In the genomic region with DNA sequence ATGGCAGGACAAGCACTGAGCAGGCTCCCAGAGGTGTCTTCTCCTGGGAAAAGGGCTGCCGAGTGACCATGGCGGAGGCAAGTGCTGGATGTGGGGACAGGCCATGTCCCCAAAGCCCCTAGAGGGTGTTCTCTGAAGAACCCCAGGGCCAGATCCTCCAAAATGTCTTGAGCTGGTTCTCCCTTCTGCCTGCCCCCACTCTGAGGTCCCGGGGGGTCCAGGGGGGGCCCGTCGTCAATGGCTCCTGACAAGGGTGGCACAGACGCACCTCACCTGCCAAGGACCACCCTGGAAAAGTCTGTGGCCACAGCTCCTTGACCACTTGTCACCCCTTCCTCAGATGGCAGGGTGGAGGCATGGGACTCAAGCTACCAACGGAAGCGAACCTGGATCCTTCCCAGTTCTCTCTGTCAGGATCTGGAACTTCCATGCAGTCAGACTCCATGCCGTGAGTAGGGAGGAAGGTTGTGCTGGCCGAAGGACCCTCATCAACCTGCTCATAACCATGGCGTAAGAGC, we compare ENCODE assay signal across 23 cellular contexts. TPM values are rescaled to one million over a fixed set of nuclear protein-coding genes. Genes with fewer than 3 reads are reported as not detected.
DNase-seq lines count a peak whose midpoint lies in the region; ATAC-seq, FAIRE-seq and TF ChIP-seq lines count a peak whose summit lies in the region.
"Had no signal": no experiment of that assay in that cellular context is flagged by ENCODE, and none has a peak within 500 bp of the region (broad histone marks: within the 10 kb centered on the region; RNA-seq: fewer than 3 reads in every experiment).

No MANE protein-coding gene starts in this region.

- H3K36me3 ChIP-seq in right atrium auricular region (peaks cover 8% of the 10 kb centered on the region), left lung (peaks cover 0 to 35% of the 10 kb centered on the region in 2 donors), sigmoid colon (peaks cover 0 to 44% (median 4%) of the 10 kb centered on the region in 4 donors), uterus (no peaks in the 10 kb centered on the region)
- H3K36me3 ChIP-seq: ovary had no signal

- H3K27me3 ChIP-seq in right atrium auricular region = no peaks in the 10 kb centered on the region
- H3K27me3 ChIP-seq in left lung = peaks cover 0 to 20% of the 10 kb centered on the region in 2 donors
- no peaks in the 10 kb centered on the region for H3K27me3 ChIP-seq in sigmoid colon
- no peaks in the 10 kb centered on the region for H3K27me3 ChIP-seq in uterus
- H3K27me3 ChIP-seq: ovary had no signal

- TF ChIP-seq EP300 in sigmoid colon (IDR thresholded peaks at IDR 0.05) = no peak

- ATAC-seq in Right ventricle myocardium superior (ENCODE audit: poor library complexity) = no peak
- ATAC-seq in left lung = no peak
- ATAC-seq: A549; activated naive CD8-positive, alpha-beta T cell treated with anti-CD3 and anti-CD28 coated beads, Interleukin-2, amount 50 U/mL, for 24 hours; stimulated activated memory B cell treated with anti-CD40 and anti-IgM and Interleukin-4, amounts not matched to agents 10 μg/mL and 1 μg/mL and 100 μg/mL, for 72 hours had no signal

- intact Hi-C loops in Right ventricle myocardium superior (cut with DNase I) (no loop called here), left lung (cut with DNase I) (loop anchor here in 1 of 2 donors (2.0 kb wide), 1 partner anchor 20 kb away; no protein-coding TSS in a partner anchor), sigmoid colon (cut with DNase I) (loop anchor here (5.0 kb wide), 1 partner anchor 127 kb away; no protein-coding TSS in a partner anchor), uterus (cut with DNase I; ENCODE audit: low total_unique reads) (no loop called here)

- H3K4me1 ChIP-seq in right atrium auricular region (peaks cover 0 to 90% of the 10 kb centered on the region in 2 donors), left lung (peaks cover 0 to 47% of the 10 kb centered on the region in 2 donors), sigmoid colon (peaks cover 0 to 68% (median 63%) of the 10 kb centered on the region in 4 donors), uterus (peaks cover 0 to 26% of the 10 kb centered on the region in 2 donors)

- H3K9me3 ChIP-seq in right atrium auricular region = no peaks in the 10 kb centered on the region
- H3K9me3 ChIP-seq in left lung = no peaks in the 10 kb centered on the region
- H3K9me3 ChIP-seq in sigmoid colon = no peaks in the 10 kb centered on the region
- H3K9me3 ChIP-seq in uterus = no peaks in the 10 kb centered on the region
- H3K9me3 ChIP-seq: A549, ovary had no signal

- no peak for DNase-seq in right atrium auricular region (ENCODE audit: low spot score)
- no peak for DNase-seq in Right ventricle myocardium superior
- DNase-seq in left lung = no peak
- DNase-seq in sigmoid colon = no peak
- no peak for DNase-seq in uterus
- DNase-seq in GM20000 (ENCODE audit: low spot score) = no peak
- no peak for DNase-seq in activated effector memory CD4-positive, alpha-beta T cell treated with anti-CD3 and anti-CD28 coated beads, Interleukin-2, amount 50 U/mL, for 16 hours
- DNase-seq in H54 (ENCODE audit: insufficient read length, low spot score) = no peak
- DNase-seq: activated B cell treated with CpG ODN at 0.5 μM for 24 hours; activated CD4-positive, alpha-beta T cell treated with anti-CD3 and anti-CD28 coated beads, Interleukin-2, amount 50 U/mL, for 4 hours; activated effector memory CD4-positive, alpha-beta T cell treated with Interleukin-2 at 50 U/mL for 16 hours; activated naive CD8-positive, alpha-beta T cell treated with anti-CD3 and anti-CD28 coated beads, Interleukin-2, amount 50 U/mL, for 24 hours; GF-D8; HFFc6; KG1; NCI-H146; NCI-H2171; NCI-H524 treated with DMSO at 0.1 percent for 48 hours; small intestine; T-helper 9 cell had no signal

- TF ChIP-seq CTCF in right atrium auricular region (IDR thresholded peaks at IDR 0.05) (no peak), left lung (IDR thresholded peaks at IDR 0.05) (no peak), sigmoid colon (IDR thresholded peaks at IDR 0.05) (no peak), uterus (IDR thresholded peaks at IDR 0.05) (no peak), GM20000 (IDR thresholded peaks at IDR 0.05; ENCODE audit: extremely low read depth, missing control alignments) (no peak)

- 94 to 97% methylated on average over 11 of the region's 11 CpGs for WGBS in sigmoid colon, 2 donors

- H3K27ac ChIP-seq in right atrium auricular region = peak overlapping the region; percentile 98 to 99
- H3K27ac ChIP-seq in left lung = peak overlapping the region; percentile 3 to 90
- H3K27ac ChIP-seq in sigmoid colon = peak overlapping the region; percentile 90 to 100 (median 98)
- H3K27ac ChIP-seq in uterus = peak overlapping the region; percentile 8 to 88
- H3K27ac ChIP-seq: A549, ovary had no signal

- TF ChIP-seq POLR2A in sigmoid colon (IDR thresholded peaks at IDR 0.05) = no peak
- TF ChIP-seq POLR2A in uterus (IDR thresholded peaks at IDR 0.05) = no peak
- no peak for TF ChIP-seq POLR2A in H54 (IDR thresholded peaks at IDR 0.05; ENCODE audit: low read depth, low read length)

- no peak for FAIRE-seq in H54 (lab: Jason Lieb, UNC)
- FAIRE-seq: A549, small intestine had no signal

- H3K4me3 ChIP-seq in right atrium auricular region (no peak overlapping the region), left lung (no peak overlapping the region), sigmoid colon (no peak overlapping the region), uterus (no peak overlapping the region)
- H3K4me3 ChIP-seq: A549, ovary had no signal

RNA-seq across cellular contexts. Expression of a gene that starts 2.3 kb away (rescaled TPM):
- 100 to 1,000 TPM in 1 of 2 donors, 10 to 100 TPM in 1; 83.6 to 161 TPM for total RNA-seq in right atrium auricular region
- total RNA-seq in Right ventricle myocardium superior = 182 TPM
- total RNA-seq in left lung = 100 to 1,000 TPM; 242 to 282 TPM
- 100 to 1,000 TPM; 102 to 179 (median 117) TPM for total RNA-seq in sigmoid colon
- polyA plus RNA-seq in sigmoid colon = 100 to 1,000 TPM in 1 of 3 donors, 10 to 100 TPM in 2; 72.7 to 116 (median 86.2) TPM
- total RNA-seq in uterus = 100 to 1,000 TPM in 2 of 4 donors, 10 to 100 TPM in 2; 89.1 to 276 (median 116) TPM

RNA-seq across cellular contexts. Expression of a gene that starts 21.6 kb away (rescaled TPM):
- total RNA-seq in right atrium auricular region = 10 to 100 TPM; 64.9 to 78.1 TPM
- 32.9 TPM for total RNA-seq in Right ventricle myocardium superior
- 10 to 100 TPM; 41.9 to 51.1 TPM for total RNA-seq in left lung
- 10 to 100 TPM; 41.0 to 66.5 (median 58.7) TPM for total RNA-seq in sigmoid colon
- 10 to 100 TPM; 25.7 to 33.1 (median 31.2) TPM for polyA plus RNA-seq in sigmoid colon
- total RNA-seq in uterus = 10 to 100 TPM; 14.1 to 49.3 (median 31.4) TPM

RNA-seq across cellular contexts. Expression of a gene that starts 38.8 kb away (rescaled TPM):
- total RNA-seq in right atrium auricular region (10 to 100 TPM; 36.0 to 49.8 TPM), Right ventricle myocardium superior (36.0 TPM), left lung (10 to 100 TPM; 65.4 to 84.0 TPM), sigmoid colon (10 to 100 TPM; 61.5 to 88.7 (median 76.1) TPM), uterus (100 to 1,000 TPM in 1 of 4 donors, 10 to 100 TPM in 3; 34.6 to 118 (median 57.3) TPM)
- 10 to 100 TPM; 33.6 to 68.4 (median 48.0) TPM for polyA plus RNA-seq in sigmoid colon

Comparison
In these comparisons a context has a peak if more than half of its experiments do, and no peak if none do; other contexts are left out.
1. H3K27ac ChIP-seq: peak in every context shown above with its lines; median percentile 98 in right atrium auricular region; 98 in sigmoid colon; 48 in uterus; 46 in left lung.